Comparison of ENCODE assay signal across 35 cellular contexts in genomic region chr6:161607696-161608297, GRCh38.
"Had no signal": no experiment of that assay in that cellular context is flagged by ENCODE, and none has a peak within 500 bp of the region (broad histone marks: within the 10 kb centered on the region; RNA-seq: fewer than 3 reads in every experiment).

No MANE protein-coding gene starts in this region.

- H3K27ac ChIP-seq: ascending aorta, cardiac muscle cell, RWPE1 had no signal

- ATAC-seq: activated CD4-positive, CD25-positive, alpha-beta regulatory T cell treated with anti-CD3 and anti-CD28 coated beads, Interleukin-2, amount 50 U/mL, for 24 hours; activated naive CD8-positive, alpha-beta T cell treated with anti-CD3 and anti-CD28 coated beads, Interleukin-2, amount 50 U/mL, for 24 hours; activated T-cell treated with anti-CD3 and anti-CD28 coated beads, Interleukin-2, amount 50 U/mL, for 4 hours; PC-3; Right ventricle myocardium inferior had no signal

- H3K4me3 Mint-ChIP-seq: activated CD4-positive, alpha-beta memory T cell treated with anti-CD3 and anti-CD28 coated beads for 36 hours; activated naive CD4-positive, alpha-beta T cell treated with anti-CD3 and anti-CD28 coated beads, Interleukin-2, amount 10 ng/mL, durations not matched to agents 7 days and 5 days; activated naive CD8-positive, alpha-beta T cell; activated naive CD8-positive, alpha-beta T cell treated with anti-CD3 and anti-CD28 coated beads, Interleukin-2, amount 50 U/mL, for 24 hours; activated T-cell treated with anti-CD3 and anti-CD28 coated beads, Interleukin-2, amount 50 U/mL, for 4 hours; activated T-helper 1 cell treated with anti-CD3 and anti-CD28 coated beads, Interleukin-12 subunit alpha, Interleukin-12 subunit beta, Interleukin-2, Interleukin-4 antibody, amounts not matched to agents 30 ng/mL and 10 ng/mL and 1 ng/mL, durations not matched to agents 14 hours and 24 hours and 36 hours; central memory CD8-positive, alpha-beta T cell had no signal

- H3K27ac Mint-ChIP-seq: activated CD4-positive, alpha-beta memory T cell treated with anti-CD3 and anti-CD28 coated beads for 36 hours; activated naive CD4-positive, alpha-beta T cell treated with anti-CD3 and anti-CD28 coated beads, Interleukin-2, amount 10 ng/mL, durations not matched to agents 7 days and 5 days; activated naive CD8-positive, alpha-beta T cell; activated naive CD8-positive, alpha-beta T cell treated with anti-CD3 and anti-CD28 coated beads, Interleukin-2, amount 50 U/mL, for 24 hours; activated T-helper 1 cell treated with anti-CD3 and anti-CD28 coated beads, Interleukin-12 subunit alpha, Interleukin-12 subunit beta, Interleukin-2, Interleukin-4 antibody, amounts not matched to agents 30 ng/mL and 10 ng/mL and 1 ng/mL, durations not matched to agents 14 hours and 24 hours and 36 hours had no signal

- H3K36me3 ChIP-seq: ascending aorta, cardiac muscle cell, MG63 had no signal

- H3K36me3 Mint-ChIP-seq: activated CD4-positive, alpha-beta memory T cell treated with anti-CD3 and anti-CD28 coated beads for 36 hours; activated naive CD4-positive, alpha-beta T cell treated with anti-CD3 and anti-CD28 coated beads, Interleukin-2, amount 10 ng/mL, durations not matched to agents 7 days and 5 days; activated naive CD8-positive, alpha-beta T cell had no signal

- H3K4me1 Mint-ChIP-seq: activated naive CD4-positive, alpha-beta T cell treated with anti-CD3 and anti-CD28 coated beads, Interleukin-2, amount 10 ng/mL, durations not matched to agents 7 days and 5 days; activated naive CD8-positive, alpha-beta T cell treated with anti-CD3 and anti-CD28 coated beads, Interleukin-2, amount 50 U/mL, for 24 hours; central memory CD8-positive, alpha-beta T cell had no signal

- H3K27me3 ChIP-seq: ascending aorta, cardiac muscle cell, MG63 had no signal

- FAIRE-seq: RCC 7860 had no signal

- H3K9me3 Mint-ChIP-seq: activated naive CD4-positive, alpha-beta T cell treated with anti-CD3 and anti-CD28 coated beads, Interleukin-2, amount 10 ng/mL, durations not matched to agents 7 days and 5 days; activated T-helper 1 cell treated with anti-CD3 and anti-CD28 coated beads, Interleukin-12 subunit alpha, Interleukin-12 subunit beta, Interleukin-2, Interleukin-4 antibody, amounts not matched to agents 30 ng/mL and 10 ng/mL and 1 ng/mL, durations not matched to agents 14 hours and 24 hours and 36 hours had no signal

- H3K4me1 ChIP-seq: ascending aorta had no signal

- H3K4me3 ChIP-seq: ascending aorta, cardiac muscle cell, MG63 had no signal

- DNase-seq: activated CD4-positive, alpha-beta memory T cell treated with anti-CD3 and anti-CD28 coated beads for 36 hours; activated CD4-positive, alpha-beta T cell treated with anti-CD3 and anti-CD28 coated beads for 4 hours; activated CD4-positive, alpha-beta T cell treated with anti-CD3 and anti-CD28 coated beads, Interleukin-2, amount 50 U/mL, for 1 hour; activated CD8-positive, alpha-beta memory T cell treated with anti-CD3 and anti-CD28 coated beads, Interleukin-2, amount 50 U/mL, for 4 hours; activated naive CD4-positive, alpha-beta T cell treated with anti-CD3 and anti-CD28 coated beads, Interleukin-2, amount 10 ng/mL, durations not matched to agents 7 days and 5 days; activated naive CD8-positive, alpha-beta T cell treated with anti-CD3 and anti-CD28 coated beads, Interleukin-2, amount 50 U/mL, for 24 hours; activated T-cell treated with anti-CD3 and anti-CD28 coated beads for 4 hours; activated T-cell treated with anti-CD3 and anti-CD28 coated beads, Interleukin-2, amount 50 U/mL, for 4 hours; amniotic stem cell; Kasumi-1; KG1; MG63; NCI-H1048; NCI-H1105 treated with DMSO at 0.1 percent for 48 hours; NCI-H1436; NCI-H1694; NCI-H1930; NCI-H2081 treated with DMSO at 0.1 percent for 48 hours; NCI-H226; NCI-H446 treated with DMSO at 0.1 percent for 48 hours; NCI-H524; PC-3; SW 1271; T-helper 1 cell; T-helper 2 cell; T-helper 9 cell had no signal

- H3K27me3 Mint-ChIP-seq: activated CD4-positive, alpha-beta memory T cell treated with anti-CD3 and anti-CD28 coated beads for 36 hours; activated naive CD4-positive, alpha-beta T cell treated with anti-CD3 and anti-CD28 coated beads, Interleukin-2, amount 10 ng/mL, durations not matched to agents 7 days and 5 days; activated naive CD8-positive, alpha-beta T cell; activated naive CD8-positive, alpha-beta T cell treated with anti-CD3 and anti-CD28 coated beads, Interleukin-2, amount 50 U/mL, for 24 hours had no signal
